16 cellular contexts compared by ENCODE assay signal in genomic region chr19:43148233-43148632, GRCh38. TPM values are rescaled to one million over a fixed set of nuclear protein-coding genes. Genes with fewer than 3 reads are reported as not detected.
DNase-seq lines count a peak whose midpoint lies in the region; ATAC-seq and TF ChIP-seq lines count a peak whose summit lies in the region.
"Had no signal": no experiment of that assay in that cellular context is flagged by ENCODE, and none has a peak within 500 bp of the region (broad histone marks: within the 10 kb centered on the region; RNA-seq: fewer than 3 reads in every experiment).

No MANE protein-coding gene starts in this region.

- CTCF ChIA-PET in CD4-positive, alpha-beta T cell (lab: Charles Lee) = no interaction called here

- no peaks in the 10 kb centered on the region for H3K9me3 ChIP-seq in MM.1S (replicated peaks; ENCODE audit: insufficient read depth, low read length)
- no peaks in the 10 kb centered on the region for H3K9me3 ChIP-seq in CD4-positive, alpha-beta T cell (ENCODE audit: control insufficient read depth, low read length)
- H3K9me3 ChIP-seq: ovary had no signal

- no peak overlapping the region for H3K4me3 ChIP-seq in MM.1S (ENCODE audit: low read length)
- H3K4me3 ChIP-seq: ovary had no signal

- H4K20me1 ChIP-seq in MM.1S (ENCODE audit: insufficient read depth, low read length) = no peaks in the 10 kb centered on the region

- H3K9me2 ChIP-seq in MM.1S (replicated peaks; ENCODE audit: insufficient read depth, low read length) = no peaks in the 10 kb centered on the region

- H3K4me1 Mint-ChIP-seq in CD4-positive, alpha-beta T cell (ENCODE audit: low read depth) = no peaks in the 10 kb centered on the region
- H3K4me1 Mint-ChIP-seq: memory B cell, T-cell had no signal

- H3K27ac Mint-ChIP-seq in CD4-positive, alpha-beta T cell = no peak overlapping the region
- H3K27ac Mint-ChIP-seq: effector memory CD8-positive, alpha-beta T cell; memory B cell; T-cell had no signal

- H3K27me3 ChIP-seq in MM.1S (replicated peaks; ENCODE audit: insufficient read depth, low read length) = no peaks in the 10 kb centered on the region
- H3K27me3 ChIP-seq in CD4-positive, alpha-beta T cell (ENCODE audit: control insufficient read depth, insufficient read depth, low read length) = no peaks in the 10 kb centered on the region
- H3K27me3 ChIP-seq: ovary had no signal

- no peak overlapping the region for H3K4me3 Mint-ChIP-seq in CD4-positive, alpha-beta T cell
- H3K4me3 Mint-ChIP-seq: activated T-cell treated with anti-CD3 and anti-CD28 coated beads, Interleukin-2, amount 50 U/mL, for 4 hours; effector memory CD8-positive, alpha-beta T cell; memory B cell; T-cell had no signal

- H3K36me3 ChIP-seq in MM.1S (replicated peaks; ENCODE audit: insufficient read depth, low read length) = no peaks in the 10 kb centered on the region
- H3K36me3 ChIP-seq: ovary had no signal

- DNase-seq in Caki2 (ENCODE audit: low read depth) (peak; percentile 60), MM.1S (peak; percentile 45), dermis microvascular lymphatic vessel endothelial cell (ENCODE audit: low read depth in 2 of 2) (peak; percentile 30 to 69), non-pigmented ciliary epithelial cell (ENCODE audit: low read depth) (peak; percentile 89), iPS-NIHi7 (ENCODE audit: extremely low spot score) (no peak)
- DNase-seq in CD4-positive, alpha-beta T cell = no peak
- DNase-seq in activated naive CD4-positive, alpha-beta T cell treated with Interleukin-2 at 50 U/mL for 16 hours = no peak
- DNase-seq: activated T-cell treated with anti-CD3 and anti-CD28 coated beads, Interleukin-2, amount 50 U/mL, for 4 hours; C1 segment of cervical spinal cord; effector memory CD8-positive, alpha-beta T cell; hippocampal formation; NCI-H2171 treated with DMSO at 0.1 percent for 48 hours; ovary; T-cell had no signal

- no peak for ATAC-seq in CD4-positive, alpha-beta T cell (ENCODE audit: poor library complexity)
- ATAC-seq in GM21526 (IDR thresholded peaks at IDR 0.05; ENCODE audit: low FRiP score, unreplicated experiment) = no peak
- ATAC-seq: activated T-cell treated with anti-CD3 and anti-CD28 coated beads, Interleukin-2, amount 50 U/mL, for 4 hours; effector memory CD8-positive, alpha-beta T cell; T-cell had no signal

- intact Hi-C loops in CD4-positive, alpha-beta T cell (cut with DNase I, micrococcal nuclease) = no loop called here

- H3K4me2 ChIP-seq in MM.1S (ENCODE audit: low read depth, low read length) = no peak overlapping the region

- H3K9me3 Mint-ChIP-seq in CD4-positive, alpha-beta T cell = no peaks in the 10 kb centered on the region
- H3K9me3 Mint-ChIP-seq: activated T-cell treated with anti-CD3 and anti-CD28 coated beads, Interleukin-2, amount 50 U/mL, for 4 hours had no signal

- H3K27me3 Mint-ChIP-seq in CD4-positive, alpha-beta T cell = peaks cover 31% of the 10 kb centered on the region

- POLR2A ChIA-PET in CD4-positive, alpha-beta T cell (lab: Charles Lee) = no interaction called here

- H3F3A ChIP-seq in MM.1S (ENCODE audit: insufficient read depth, low read length) = no peaks in the 10 kb centered on the region

- no peak for TF ChIP-seq CTCF in MM.1S (IDR thresholded peaks at IDR 0.05; ENCODE audit: low read length)
- no peak for TF ChIP-seq CTCF in CD4-positive, alpha-beta T cell (IDR thresholded peaks at IDR 0.05)

- H3K79me2 ChIP-seq in MM.1S (ENCODE audit: low read length) = no peaks in the 10 kb centered on the region

- no peak overlapping the region for H2AFZ ChIP-seq in MM.1S (ENCODE audit: low read length)

- no peaks in the 10 kb centered on the region for H3K36me3 Mint-ChIP-seq in CD4-positive, alpha-beta T cell (ENCODE audit: low read depth)
- H3K36me3 Mint-ChIP-seq: T-cell had no signal

- in situ Hi-C loops in Caki2 (cut with HindIII; ENCODE audit: low pct_unique_long_range_greater_than_20kb, low sequenced_read_pairs) = no loop called here

- H3K4me1 ChIP-seq in MM.1S (ENCODE audit: low read length) = no peaks in the 10 kb centered on the region

- no peak overlapping the region for H3K27ac ChIP-seq in MM.1S (ENCODE audit: low read length)
- no peak overlapping the region for H3K27ac ChIP-seq in CD4-positive, alpha-beta T cell (ENCODE audit: low read depth, low read length)
- H3K27ac ChIP-seq: ovary had no signal

- H3K9ac ChIP-seq in MM.1S (ENCODE audit: low read length) = no peak overlapping the region

RNA-seq across cellular contexts. Expression of gene PSG5, which starts 38.1 kb away (rescaled TPM):
- not detected in 2 replicates for total RNA-seq in Caki2 (2014; rRNA removed; shearing (Covaris generic); ENCODE audit: low replicate concordance)
- total RNA-seq in dermis microvascular lymphatic vessel endothelial cell = not detected in 2 replicates
- total RNA-seq in CD4-positive, alpha-beta T cell = not detected
- total RNA-seq: activated T-cell treated with anti-CD3 and anti-CD28 coated beads, Interleukin-2, amount 50 U/mL, for 4 hours; ovary; T-cell had no signal

RNA-seq across cellular contexts. Expression of gene PSG4, which starts 57.2 kb away (rescaled TPM):
- 1.4 and 2.3 TPM in 2 replicates for total RNA-seq in Caki2 (2014; rRNA removed; shearing (Covaris generic); ENCODE audit: low replicate concordance)
- 2.3 TPM in 1 of 2 replicates, not detected in the other for total RNA-seq in dermis microvascular lymphatic vessel endothelial cell
- total RNA-seq in CD4-positive, alpha-beta T cell = not detected
- total RNA-seq: activated T-cell treated with anti-CD3 and anti-CD28 coated beads, Interleukin-2, amount 50 U/mL, for 4 hours; ovary; T-cell had no signal

Comparison
In these comparisons a context has a peak if more than half of its experiments do, and no peak if none do; other contexts are left out.
1. DNase-seq: peak in Caki2 (single experiment), MM.1S (single experiment), dermis microvascular lymphatic vessel endothelial cell (2 of 2) and non-pigmented ciliary epithelial cell (single experiment); none in CD4-positive, alpha-beta T cell (0 of 10), activated naive CD4-positive, alpha-beta T cell treated with Interleukin-2 at 50 U/mL for 16 hours (single experiment) and iPS-NIHi7 (single experiment).